In the genomic region with DNA sequence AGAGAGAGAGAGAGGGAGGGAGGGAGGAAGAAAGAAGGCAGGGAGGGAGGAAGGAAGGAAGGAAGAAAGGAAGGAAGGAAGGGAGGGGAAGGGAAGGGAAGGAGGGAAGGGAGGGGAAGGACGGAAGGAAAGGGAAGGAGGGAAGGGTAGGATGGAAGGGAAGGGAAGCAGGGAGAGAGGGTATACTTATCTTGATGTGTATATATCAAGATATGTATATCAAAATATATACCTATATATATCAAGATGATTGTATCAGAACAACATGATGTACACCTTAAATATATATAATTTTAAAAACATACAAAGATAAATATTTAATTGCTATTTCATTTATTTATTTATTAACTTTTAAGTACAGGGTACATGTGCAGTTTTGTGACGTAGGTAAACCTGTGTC, we compare ENCODE assay signal across 6 cellular contexts.
"Had no signal": no experiment of that assay in that cellular context is flagged by ENCODE, and none has a peak within 500 bp of the region (broad histone marks: within the 10 kb centered on the region; RNA-seq: fewer than 3 reads in every experiment).

No MANE protein-coding gene starts in this region.

- DNase-seq: IMR-90, KBM-7, KG1 had no signal

- H3K9ac ChIP-seq: KMS-11 had no signal

- FAIRE-seq: HTR-8/SVneo had no signal

- H3K27ac ChIP-seq: HL-60, KMS-11 had no signal

- H3K4me2 ChIP-seq: KMS-11 had no signal
